12 cellular contexts compared by ENCODE assay signal in the genomic region with DNA sequence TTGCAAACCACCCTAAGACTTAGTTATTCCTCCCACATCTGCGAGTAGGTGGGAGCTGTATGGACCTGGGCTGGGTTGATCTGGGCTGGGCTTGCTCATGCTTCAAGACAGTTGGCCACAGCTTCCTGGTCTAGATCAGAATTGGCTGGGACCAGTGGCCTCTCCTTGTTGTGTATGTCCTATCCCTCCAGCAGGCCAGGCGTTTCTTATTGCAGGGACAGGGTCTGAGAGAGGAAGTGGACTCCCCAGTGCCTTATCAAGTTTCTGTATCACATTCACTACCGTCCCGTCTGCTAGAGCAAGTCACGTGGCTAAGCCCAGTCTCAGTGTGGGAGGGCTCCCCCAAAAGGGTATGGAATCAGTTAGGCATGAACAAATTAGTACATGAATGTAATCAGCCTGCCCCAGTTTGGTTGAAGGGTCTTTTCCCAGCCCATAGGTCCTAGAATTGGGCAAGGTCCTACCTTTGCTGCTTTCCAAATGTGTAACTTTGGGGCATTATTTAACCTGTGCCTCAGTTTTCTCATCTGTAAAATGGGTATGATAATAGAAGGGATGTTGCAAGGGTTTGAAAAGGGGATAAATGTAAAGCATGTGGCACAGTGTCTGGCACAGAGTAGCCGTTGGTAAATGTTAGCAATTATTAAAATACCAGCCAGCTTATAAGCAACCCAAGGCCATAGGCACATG. TPM values are rescaled to one million over a fixed set of nuclear protein-coding genes. Genes with fewer than 3 reads are reported as not detected.
DNase-seq lines count a peak whose midpoint lies in the region; ATAC-seq and TF ChIP-seq lines count a peak whose summit lies in the region.
"Had no signal": no experiment of that assay in that cellular context is flagged by ENCODE, and none has a peak within 500 bp of the region (broad histone marks: within the 10 kb centered on the region; RNA-seq: fewer than 3 reads in every experiment).

No MANE protein-coding gene starts in this region.

- H3K9me3 ChIP-seq in testis: no peaks in the 10 kb centered on the region

- H3K4me3 Mint-ChIP-seq in activated T-cell treated with anti-CD3 and anti-CD28 coated beads, Interleukin-2, amount 50 U/mL, for 72 hours: no peak overlapping the region
- H3K4me3 Mint-ChIP-seq in activated T-helper 17 cell treated with anti-CD3 and anti-CD28 coated beads, Interleukin-2, amount 50 U/mL, for 72 hours: no peak overlapping the region

- no peaks in the 10 kb centered on the region for H3K36me3 ChIP-seq in testis (ENCODE audit: low read depth, missing control alignments)

- H3K4me3 ChIP-seq in testis: no peak overlapping the region

- H3K4me1 Mint-ChIP-seq in activated T-cell treated with anti-CD3 and anti-CD28 coated beads, Interleukin-2, amount 50 U/mL, for 72 hours (ENCODE audit: low read depth): peaks cover 27% of the 10 kb centered on the region
- H3K4me1 Mint-ChIP-seq in activated T-helper 17 cell treated with anti-CD3 and anti-CD28 coated beads, Interleukin-2, amount 50 U/mL, for 72 hours: peaks cover 10% of the 10 kb centered on the region

- intact Hi-C loops in testis (cut with DNase I; ENCODE audit: low total_unique reads): no loop called here

- no peaks in the 10 kb centered on the region for H3K27me3 Mint-ChIP-seq in activated T-cell treated with anti-CD3 and anti-CD28 coated beads, Interleukin-2, amount 50 U/mL, for 72 hours (ENCODE audit: low read depth)
- H3K27me3 Mint-ChIP-seq in activated T-helper 17 cell treated with anti-CD3 and anti-CD28 coated beads, Interleukin-2, amount 50 U/mL, for 72 hours: no peaks in the 10 kb centered on the region

- ATAC-seq in activated T-cell treated with anti-CD3 and anti-CD28 coated beads, Interleukin-2, amount 50 U/mL, for 72 hours (replicated peaks in 1 of 2): peak; percentile 33 to 40
- peak; percentile 63 for ATAC-seq in HG02870 (IDR thresholded peaks at IDR 0.05; ENCODE audit: unreplicated experiment)
- ATAC-seq in activated T-helper 17 cell treated with anti-CD3 and anti-CD28 coated beads, Interleukin-2, amount 50 U/mL, for 72 hours (replicated peaks): peak; percentile 53

- no peak for TF ChIP-seq POLR2A in testis (IDR thresholded peaks at IDR 0.05)

- no peak for TF ChIP-seq CTCF in testis (IDR thresholded peaks at IDR 0.05)

- peaks cover 20% of the 10 kb centered on the region for H3K4me1 ChIP-seq in testis

- peaks cover 0 to 2% of the 10 kb centered on the region in 2 donors for H3K36me3 Mint-ChIP-seq in activated T-cell treated with anti-CD3 and anti-CD28 coated beads, Interleukin-2, amount 50 U/mL, for 72 hours (ENCODE audit: insufficient read depth in 2 of 2)
- H3K36me3 Mint-ChIP-seq in activated T-helper 17 cell treated with anti-CD3 and anti-CD28 coated beads, Interleukin-2, amount 50 U/mL, for 72 hours (ENCODE audit: low read depth): no peaks in the 10 kb centered on the region

- no peaks in the 10 kb centered on the region for H3K9me3 Mint-ChIP-seq in activated T-cell treated with anti-CD3 and anti-CD28 coated beads, Interleukin-2, amount 50 U/mL, for 72 hours
- H3K9me3 Mint-ChIP-seq in activated T-helper 17 cell treated with anti-CD3 and anti-CD28 coated beads, Interleukin-2, amount 50 U/mL, for 72 hours: no peaks in the 10 kb centered on the region

- whole genome bisulfite sequencing in testis, 2 donors: 56 to 74% methylated on average over 6 of the region's 6 CpGs

- no peaks in the 10 kb centered on the region for H3K27me3 ChIP-seq in testis

- H3K27ac Mint-ChIP-seq in activated T-cell treated with anti-CD3 and anti-CD28 coated beads, Interleukin-2, amount 50 U/mL, for 72 hours: no peak overlapping the region
- no peak overlapping the region for H3K27ac Mint-ChIP-seq in activated T-helper 17 cell treated with anti-CD3 and anti-CD28 coated beads, Interleukin-2, amount 50 U/mL, for 72 hours

- no peak for DNase-seq in activated T-cell treated with anti-CD3 and anti-CD28 coated beads, Interleukin-2, amount 50 U/mL, for 72 hours
- no peak for DNase-seq in activated T-cell treated with anti-CD3 and anti-CD28 coated beads, Interleukin-2, amount 50 U/mL, for 1 hour
- DNase-seq in testis: peak; percentile 47
- DNase-seq in NCI-H2081 treated with DMSO at 0.1 percent for 48 hours (lab: John Stamatoyannopoulos, UW): no peak
- DNase-seq in NCI-H748 (lab: John Stamatoyannopoulos, UW; ENCODE audit: unreplicated experiment): no peak
- no peak for DNase-seq in islet precursor cell
- DNase-seq: activated CD4-positive, alpha-beta T cell treated with anti-CD3 and anti-CD28 coated beads for 4 hours; NCI-H226; Right ventricle myocardium superior had no signal

- no peak overlapping the region for H3K27ac ChIP-seq in testis

RNA-seq across cellular contexts. Expression of a gene that starts 36.0 kb away (rescaled TPM):
- total RNA-seq in activated T-cell treated with anti-CD3 and anti-CD28 coated beads, Interleukin-2, amount 50 U/mL, for 72 hours: 1 to 10 TPM in 1 of 2 donors, under 1 TPM in 1; 0.96 to 2.4 TPM
- 1 to 10 TPM in 1 of 2 donors, under 1 TPM in 1; 0.66 to 1.3 TPM for total RNA-seq in activated T-helper 17 cell treated with anti-CD3 and anti-CD28 coated beads, Interleukin-2, amount 50 U/mL, for 72 hours
- total RNA-seq in testis: 10 to 100 TPM in 1 of 2 donors, 1 to 10 TPM in 1; 8.4 to 14.4 TPM
- 5.9 TPM for polyA plus RNA-seq in testis (ENCODE audit: insufficient read depth, low read depth, low replicate concordance)
- polyA plus RNA-seq: AG04450 had no signal
